Comparison of ENCODE assay signal across 23 cellular contexts in genomic region chr22:46442217-46442853, GRCh38.
"Had no signal": no experiment of that assay in that cellular context is flagged by ENCODE, and none has a peak within 500 bp of the region (broad histone marks: within the 10 kb centered on the region; RNA-seq: fewer than 3 reads in every experiment).

No MANE protein-coding gene starts in this region.

- H3K79me2 ChIP-seq: hepatocyte had no signal

- FAIRE-seq: bronchial epithelial cell had no signal

- H3K4me1 ChIP-seq: gastrocnemius medialis, vagina had no signal

- H3K4me2 ChIP-seq: hepatocyte had no signal

- ATAC-seq: activated CD4-positive, alpha-beta T cell treated with anti-CD3 and anti-CD28 coated beads for 36 hours; activated CD8-positive, alpha-beta memory T cell treated with anti-CD3 and anti-CD28 coated beads, Interleukin-2, amount 10 ng/mL, durations not matched to agents 7 days and 5 days; activated CD8-positive, alpha-beta T cell treated with anti-CD3 and anti-CD28 coated beads, Interleukin-2, amount 10 ng/mL, durations not matched to agents 7 days and 5 days; activated naive CD4-positive, alpha-beta T cell treated with anti-CD3 and anti-CD28 coated beads, Interleukin-2, amount 50 U/mL, for 72 hours; gastrocnemius medialis; naive thymus-derived CD8-positive, alpha-beta T cell; stimulated activated naive B cell treated with anti-CD40 and anti-IgM and Interleukin-4, amounts not matched to agents 10 μg/mL and 1 μg/mL and 100 μg/mL, for 72 hours; T-cell had no signal

- H3K27me3 ChIP-seq: hepatocyte, transverse colon, vagina had no signal

- H2AFZ ChIP-seq: hepatocyte had no signal

- H3K36me3 ChIP-seq: gastrocnemius medialis, transverse colon, vagina had no signal

- H3K4me3 ChIP-seq: gastrocnemius medialis, hepatocyte, transverse colon, vagina had no signal

- DNase-seq: activated CD4-positive, alpha-beta T cell treated with anti-CD3 and anti-CD28 coated beads for 36 hours; activated CD4-positive, CD25-positive, alpha-beta regulatory T cell; activated CD8-positive, alpha-beta memory T cell treated with anti-CD3 and anti-CD28 coated beads, Interleukin-2, amount 10 ng/mL, durations not matched to agents 7 days and 5 days; activated CD8-positive, alpha-beta T cell treated with anti-CD3 and anti-CD28 coated beads, Interleukin-2, amount 10 ng/mL, durations not matched to agents 7 days and 5 days; activated naive CD4-positive, alpha-beta T cell; activated T-cell treated with anti-CD3 and anti-CD28 coated beads, Interleukin-2, amount 50 U/mL, for 48 hours; dermis blood vessel endothelial cell; effector CD8-positive, alpha-beta T cell; gastrocnemius medialis; glutamatergic neuron; mesenchymal stem cell; naive thymus-derived CD8-positive, alpha-beta T cell; occipital lobe; right cardiac atrium; stimulated activated CD4-positive, alpha-beta T cell treated with anti-CD3 and anti-CD28 coated beads, Interleukin-15, amount 100 ng/mL, for 24 hours; stimulated activated CD4-positive, alpha-beta T cell treated with anti-CD3 and anti-CD28 coated beads, Interleukin-2, amount 100 ng/mL, for 24 hours; stimulated activated naive B cell treated with anti-CD40 and anti-IgM and Interleukin-4, amounts not matched to agents 10 μg/mL and 1 μg/mL and 100 μg/mL, for 72 hours; T-cell; transverse colon had no signal

- H3K27ac ChIP-seq: gastrocnemius medialis, vagina had no signal

- H3K9me3 ChIP-seq: gastrocnemius medialis, transverse colon, vagina had no signal
